In genomic region chr7:2500701-2501100, GRCh38 we compare ENCODE assay signal across 21 cellular contexts. TPM values are rescaled to one million over a fixed set of nuclear protein-coding genes. Genes with fewer than 3 reads are reported as not detected.
DNase-seq lines count a peak whose midpoint lies in the region; ATAC-seq, FAIRE-seq and TF ChIP-seq lines count a peak whose summit lies in the region.
"Had no signal": no experiment of that assay in that cellular context is flagged by ENCODE, and none has a peak within 500 bp of the region (broad histone marks: within the 10 kb centered on the region; RNA-seq: fewer than 3 reads in every experiment).

No MANE protein-coding gene starts in this region.

- no peak overlapping the region for H3K27ac ChIP-seq in GM23338 (ENCODE audit: low read depth)
- peak overlapping the region; percentile 75; the same call in 1 of the 2 replicates for H3K27ac ChIP-seq in H1 (ENCODE audit: low read depth, low read length)
- peak overlapping the region; percentile 100 for H3K27ac ChIP-seq in neuronal stem cell (replicated peaks; ENCODE audit: low read length)
- H3K27ac ChIP-seq: SJSA1 had no signal

- peak overlapping the region; percentile 58 for H4K91ac ChIP-seq in H1 (replicated peaks; ENCODE audit: insufficient read length, low read length)
- peak overlapping the region; percentile 99 for H4K91ac ChIP-seq in neuronal stem cell (ENCODE audit: low read depth, low read length, poor library complexity)

- peak overlapping the region; percentile 89; the same call in 1 of the 2 replicates for H2BK5ac ChIP-seq in H1 (ENCODE audit: low read depth, low read length)
- H2BK5ac ChIP-seq in neuronal stem cell (ENCODE audit: low read length) = peak overlapping the region; percentile 100

- H3K79me1 ChIP-seq in H1 (ENCODE audit: low read depth, low read length) (no peaks in the 10 kb centered on the region; the same call in 1 of the 2 replicates), neuronal stem cell (ENCODE audit: low read depth, low read length) (peaks cover 5% of the 10 kb centered on the region)

- no peak overlapping the region for H3K23ac ChIP-seq in H1 (ENCODE audit: insufficient read length)
- H3K23ac ChIP-seq in neuronal stem cell (ENCODE audit: low read depth, low read length, poor library complexity) = peak overlapping the region; percentile 8

- DNase-seq in GM23338 (ENCODE audit: low spot score) = no peak
- DNase-seq in RCC 7860 (ENCODE audit: low spot score) = peak; percentile 54
- no peak for DNase-seq in H1 (ENCODE audit: low read depth in 1 of 2, low spot score in 2 of 2)
- no peak for DNase-seq in neuronal stem cell (ENCODE audit: low spot score)
- no peak for DNase-seq in activated naive CD4-positive, alpha-beta T cell treated with Interleukin-2 at 50 U/mL for 16 hours
- no peak for DNase-seq in midbrain (lab: John Stamatoyannopoulos, UW)
- no peak for DNase-seq in stimulated activated naive CD8-positive, alpha-beta T cell treated with anti-CD3 and anti-CD28 coated beads, Interleukin-15, amount 100 ng/mL, for 72 hours
- DNase-seq: C1 segment of cervical spinal cord, DMS79, HFFc6, IMR-90, NCI-H1417 treated with DMSO at 0.1 percent for 48 hours, NCI-H1930, NCI-H2171, NCI-H526 had no signal

- TF ChIP-seq RAD21 in H1 (IDR thresholded peaks at IDR 0.05 in 1 of 2, conservative IDR thresholded peaks at IDR 0.05 in 1 of 2; ENCODE audit: low read depth in 2 of 2, low read length in 2 of 2) = no peak

- H2AFZ ChIP-seq in GM23338 (peak overlapping the region; percentile 90), H1 (ENCODE audit: low read length) (no peak overlapping the region), neuronal stem cell (ENCODE audit: low read length) (peak overlapping the region; percentile 71)

- peak overlapping the region; percentile 66 for H4K5ac ChIP-seq in H1 (ENCODE audit: insufficient read length, low read depth, low read length)

- no peak for TF ChIP-seq POLR2A in H1 (IDR thresholded peaks at IDR 0.05; ENCODE audit: control extremely low read depth in 1 of 2, low read depth in 2 of 2, low read length in 2 of 2)

- no peak overlapping the region for H3K4me3 ChIP-seq in GM23338
- H3K4me3 ChIP-seq in H1 (ENCODE audit: extremely low read depth in 1 of 4, insufficient read depth in 2 of 4, low read depth in 3 of 4, low read length in 4 of 4) = no peak overlapping the region
- no peak overlapping the region for H3K4me3 ChIP-seq in neuronal stem cell (ENCODE audit: low read length in 2 of 2)
- H3K4me3 ChIP-seq: SJSA1 had no signal

- H4K8ac ChIP-seq in H1 (ENCODE audit: extremely low read depth, insufficient read depth, low read length) = peak overlapping the region; percentile 54
- H4K8ac ChIP-seq in neuronal stem cell (ENCODE audit: low read depth, low read length) = no peak overlapping the region

- no peak for TF ChIP-seq EP300 in H1 (IDR thresholded peaks at IDR 0.05; ENCODE audit: borderline replicate concordance in 1 of 2, low read depth in 2 of 2, low read length in 2 of 2)

- no peak overlapping the region for H3K4me2 ChIP-seq in GM23338
- no peak overlapping the region for H3K4me2 ChIP-seq in H1 (ENCODE audit: insufficient read depth in 1 of 2, low read depth in 2 of 2, low read length in 2 of 2)
- no peak overlapping the region for H3K4me2 ChIP-seq in neuronal stem cell (ENCODE audit: insufficient read depth, low read length, poor library complexity, severe bottlenecking)

- H3K9me3 ChIP-seq in H1 (ENCODE audit: insufficient read depth in 2 of 2, low read depth in 1 of 2, low read length in 1 of 2) = no peaks in the 10 kb centered on the region
- H3K9me3 ChIP-seq in neuronal stem cell (replicated peaks in 1 of 2; ENCODE audit: control insufficient read depth in 2 of 2, insufficient read depth in 1 of 2, low read depth in 1 of 2, low read length in 2 of 2) = no peaks in the 10 kb centered on the region
- H3K9me3 ChIP-seq: SJSA1 had no signal

- TF ChIP-seq CTCF in GM23338 (conservative IDR thresholded peaks at IDR 0.05; ENCODE audit: low read depth in 2 of 2) = no peak
- TF ChIP-seq CTCF in H1 (IDR thresholded peaks at IDR 0.05; ENCODE audit: control extremely low read depth in 1 of 3, insufficient read depth in 1 of 3, low read depth in 1 of 3, low read length in 3 of 3) = no peak

- H3K9me3 Mint-ChIP-seq in GM23338 = no peaks in the 10 kb centered on the region
- no peaks in the 10 kb centered on the region for H3K9me3 Mint-ChIP-seq in stimulated activated naive CD8-positive, alpha-beta T cell treated with anti-CD3 and anti-CD28 coated beads, Interleukin-15, amount 100 ng/mL, for 72 hours
- H3K9me3 Mint-ChIP-seq: HFFc6 had no signal

- no peaks in the 10 kb centered on the region for H3K23me2 ChIP-seq in H1 (ENCODE audit: low read depth, low read length)

- H2AK5ac ChIP-seq in H1 (ENCODE audit: low read depth, low read length) = 0 out of 2 replicates have a peak overlapping the region, but pooled peaks have one; percentile 34
- H2AK5ac ChIP-seq in neuronal stem cell (ENCODE audit: low read depth, low read length) = peak overlapping the region; percentile 63

- H3K36me3 ChIP-seq in GM23338 (ENCODE audit: insufficient read depth) (no peaks in the 10 kb centered on the region), H1 (ENCODE audit: control insufficient read depth in 2 of 4, insufficient read depth in 4 of 4, low read length in 3 of 4) (no peaks in the 10 kb centered on the region), neuronal stem cell (replicated peaks in 1 of 2; ENCODE audit: control insufficient read depth in 2 of 2, insufficient read depth in 2 of 2, low read length in 2 of 2) (no peaks in the 10 kb centered on the region)
- H3K36me3 ChIP-seq: SJSA1 had no signal

- 90% methylated on average over 12 of the region's 12 CpGs; no CpG with 5 or more reads in 1 of the 2 experiments for WGBS in H1 (ENCODE audit: extremely low coverage in 1 of 2, insufficient coverage in 1 of 2, insufficient read length in 1 of 2, insufficient replicate concordance in 2 of 2, low coverage in 1 of 2, low lambda C conversion rate in 2 of 2, missing lambda C conversion rate in 1 of 2), 2 experiments
- WGBS in neuronal stem cell (ENCODE audit: extremely low coverage in 2 of 2, insufficient read length in 2 of 2, insufficient replicate concordance in 1 of 2), 2 donors = no CpG with 5 or more reads among the region's 12 CpGs

- ATAC-seq in GM23338 = no peak
- ATAC-seq in stimulated activated naive CD8-positive, alpha-beta T cell treated with anti-CD3 and anti-CD28 coated beads, Interleukin-15, amount 100 ng/mL, for 72 hours = no peak
- no peak for ATAC-seq in GM18519 (IDR thresholded peaks at IDR 0.05; ENCODE audit: low FRiP score, unreplicated experiment)

- H3K56ac ChIP-seq in H1 (replicated peaks; ENCODE audit: insufficient read length, low read depth, low read length) = no peak overlapping the region

- H2BK120ac ChIP-seq in H1 (replicated peaks; ENCODE audit: low read depth, low read length) = peak overlapping the region; percentile 57
- peak overlapping the region; percentile 48 for H2BK120ac ChIP-seq in neuronal stem cell (ENCODE audit: low read depth, low read length)

- H3K4ac ChIP-seq in H1 (replicated peaks; ENCODE audit: insufficient read length, low read depth, low read length) = peak overlapping the region; percentile 74
- H3K4ac ChIP-seq in neuronal stem cell (ENCODE audit: low read length) = no peak overlapping the region

- no peaks in the 10 kb centered on the region for H4K20me1 ChIP-seq in GM23338 (replicated peaks; ENCODE audit: insufficient read depth)
- H4K20me1 ChIP-seq in H1 (replicated peaks in 1 of 2; ENCODE audit: control insufficient read depth in 1 of 2, insufficient read depth in 2 of 2, low read length in 2 of 2) = no peaks in the 10 kb centered on the region

- no peaks in the 10 kb centered on the region for H3K79me2 ChIP-seq in GM23338 (replicated peaks; ENCODE audit: insufficient read depth)
- no peaks in the 10 kb centered on the region for H3K79me2 ChIP-seq in H1 (ENCODE audit: control insufficient read depth in 1 of 2, insufficient read depth in 2 of 2, low read length in 2 of 2)

- H3K9me2 ChIP-seq in GM23338 (ENCODE audit: insufficient read depth) = no peaks in the 10 kb centered on the region

- no peaks in the 10 kb centered on the region; the same call in 2 of the 3 replicates for H3K36me3 Mint-ChIP-seq in GM23338 (ENCODE audit: low read depth)

- H3F3A ChIP-seq in GM23338 (replicated peaks; ENCODE audit: low read depth) = 0 out of 2 replicates have a peak, but pooled peaks cover 3% of the 10 kb centered on the region

- H3K14ac ChIP-seq in H1 (ENCODE audit: insufficient read length) (no peak overlapping the region), neuronal stem cell (ENCODE audit: low read length) (peak overlapping the region; percentile 1)

- peak overlapping the region; percentile 64; the same call in 1 of the 2 replicates for H3K27ac Mint-ChIP-seq in GM23338
- no peak overlapping the region for H3K27ac Mint-ChIP-seq in stimulated activated naive CD8-positive, alpha-beta T cell treated with anti-CD3 and anti-CD28 coated beads, Interleukin-15, amount 100 ng/mL, for 72 hours
- H3K27ac Mint-ChIP-seq: HFFc6 had no signal

- H3K4me1 ChIP-seq in GM23338 (ENCODE audit: insufficient read depth) = peaks cover 13% of the 10 kb centered on the region; the same call in 1 of the 2 replicates
- H3K4me1 ChIP-seq in H1 (replicated peaks in 1 of 4; ENCODE audit: control insufficient read depth in 3 of 4, insufficient read depth in 4 of 4, low read length in 3 of 4) = peaks cover 0 to 42% (median 34%) of the 10 kb centered on the region in 4 experiments; a peak in 6 of 7 replicates
- H3K4me1 ChIP-seq in neuronal stem cell (ENCODE audit: control insufficient read depth in 2 of 2, insufficient read depth in 1 of 2, low read depth in 1 of 2, low read length in 2 of 2) = peaks cover 50 to 52% of the 10 kb centered on the region in 2 donors
- H3K4me1 ChIP-seq: SJSA1 had no signal

- peak overlapping the region; percentile 68; the same call in 1 of the 2 replicates for H2BK12ac ChIP-seq in H1 (ENCODE audit: low read depth, low read length)
- peak overlapping the region; percentile 100 for H2BK12ac ChIP-seq in neuronal stem cell (ENCODE audit: low read length)

- peak overlapping the region; percentile 20; the same call in 1 of the 3 replicates for H3K4me3 Mint-ChIP-seq in GM23338
- no peak overlapping the region for H3K4me3 Mint-ChIP-seq in stimulated activated naive CD8-positive, alpha-beta T cell treated with anti-CD3 and anti-CD28 coated beads, Interleukin-15, amount 100 ng/mL, for 72 hours
- H3K4me3 Mint-ChIP-seq: HFFc6 had no signal

- no peaks in the 10 kb centered on the region for H3K27me3 ChIP-seq in GM23338 (ENCODE audit: insufficient read depth)
- H3K27me3 ChIP-seq in H1 (replicated peaks in 1 of 4; ENCODE audit: control insufficient read depth in 3 of 4, extremely low read depth in 1 of 4, insufficient read depth in 3 of 4, low read length in 3 of 4) = no peaks in the 10 kb centered on the region
- no peaks in the 10 kb centered on the region for H3K27me3 ChIP-seq in neuronal stem cell (ENCODE audit: control insufficient read depth in 3 of 3, insufficient read depth in 3 of 3, low read depth in 1 of 3, low read length in 3 of 3)
- H3K27me3 ChIP-seq: SJSA1 had no signal

- H2BK15ac ChIP-seq in H1 (ENCODE audit: low read length) (0 out of 2 replicates have a peak overlapping the region, but pooled peaks have one; percentile 46), neuronal stem cell (ENCODE audit: low read length) (peak overlapping the region; percentile 54)

- FAIRE-seq in RCC 7860 (lab: Jason Lieb, UNC) (peak; percentile 62), H1 (lab: Jason Lieb, UNC) (no peak)
- FAIRE-seq: H54 had no signal

- H2BK20ac ChIP-seq in H1 (ENCODE audit: low read length) = 0 out of 2 replicates have a peak overlapping the region, but pooled peaks have one; percentile 9

- H3K18ac ChIP-seq in H1 (ENCODE audit: extremely low read depth, low read length) (no peak overlapping the region), neuronal stem cell (ENCODE audit: low read length) (peak overlapping the region; percentile 100)

- H3K9ac ChIP-seq in H1 (replicated peaks in 1 of 4; ENCODE audit: extremely low read depth in 1 of 4, low read depth in 3 of 4, low read length in 3 of 4) = no peak overlapping the region; a peak in 1 of 7 replicates
- H3K9ac ChIP-seq in neuronal stem cell (ENCODE audit: low read depth, low read length, poor library complexity) = peak overlapping the region; percentile 88

- CTCF ChIA-PET in H1 (lab: Charles Lee; ENCODE audit: partially characterized antibody) = interaction anchor here (0.6 to 8.5 kb wide), 10 partner anchors 12 to 142 kb away, joined by 3 to 67 read pairs (median 4); no protein-coding TSS in a partner anchor

- POLR2A ChIA-PET in H1 (lab: Charles Lee; ENCODE audit: partially characterized antibody) = interaction anchor here (0.6 to 3.9 kb wide), 8 partner anchors 9 to 799 kb away, joined by 3 to 19 read pairs (median 4); partner anchors contain the start of gene LFNG

- H3K27me3 Mint-ChIP-seq in GM23338 (ENCODE audit: insufficient read depth, low read depth, poor library complexity) = peaks cover 18% of the 10 kb centered on the region
- H3K27me3 Mint-ChIP-seq in stimulated activated naive CD8-positive, alpha-beta T cell treated with anti-CD3 and anti-CD28 coated beads, Interleukin-15, amount 100 ng/mL, for 72 hours = peaks cover 18% of the 10 kb centered on the region

- peaks cover 38% of the 10 kb centered on the region for H3K4me1 Mint-ChIP-seq in GM23338
- H3K4me1 Mint-ChIP-seq in stimulated activated naive CD8-positive, alpha-beta T cell treated with anti-CD3 and anti-CD28 coated beads, Interleukin-15, amount 100 ng/mL, for 72 hours = peaks cover 30% of the 10 kb centered on the region

RNA-seq across cellular contexts. Expression of gene LFNG, which starts 18.9 kb away (rescaled TPM):
- total RNA-seq in GM23338 (2014; rRNA removed; shearing (Covaris generic)) = 24.5 and 35.4 TPM in 2 replicates
- 1.7 and 3.2 TPM in 2 replicates for polyA plus RNA-seq in GM23338 (2016; fragmentation: Nextera tagmentation; extraction: Ambion mirVana)
- 28.9 and 31.6 TPM in 2 replicates for total RNA-seq in H1 (2021; fragmentation: NEBNext Ultra II Directional; extraction: Animal tissue kit (Norgen Biotek cat#: 25700))
- 35.6 and 53.0 TPM in 2 replicates for polyA plus RNA-seq in H1 (2011; rRNA removed)
- 34.6 TPM for polyA plus RNA-seq in H1 (2011; cell fraction: cytosol; rRNA removed)
- polyA plus RNA-seq in H1 (2011; cell fraction: nucleus; rRNA removed) = 59.9 TPM
- polyA plus RNA-seq in H1 (2012, experiment 1 of 2) = 25.2 to 37.3 TPM (median 35.0 TPM) in 4 replicates
- 31.6 TPM for polyA plus RNA-seq in H1 (2012, experiment 2 of 2)
- 26.6 TPM for polyA plus RNA-seq in H1 (2013, experiment 1 of 2)
- 29.4 TPM for polyA plus RNA-seq in H1 (2013, experiment 2 of 2)
- 15.4 and 17.4 TPM in 2 replicates for polyA minus RNA-seq in H1 (2011; rRNA and poly(A)+ RNA removed)
- polyA minus RNA-seq in H1 (2011; cell fraction: cytosol; rRNA and poly(A)+ RNA removed) = 36.6 TPM
- 37.5 TPM for polyA minus RNA-seq in H1 (2011; cell fraction: nucleus; rRNA and poly(A)+ RNA removed)
- polyA plus RNA-seq in neuronal stem cell (2013, experiment 1 of 2) = 84.0 TPM
- 82.3 TPM for polyA plus RNA-seq in neuronal stem cell (2013, experiment 2 of 2)

RNA-seq across cellular contexts. Expression of gene GRIFIN, which starts 24.5 kb away (rescaled TPM):
- total RNA-seq in GM23338 (2014; rRNA removed; shearing (Covaris generic)) = not detected in 2 replicates
- polyA plus RNA-seq in GM23338 (2016; fragmentation: Nextera tagmentation; extraction: Ambion mirVana) (not detected in 2 replicates), H1 (2011; rRNA removed) (not detected in 2 replicates)
- not detected in 2 replicates for total RNA-seq in H1 (2021; fragmentation: NEBNext Ultra II Directional; extraction: Animal tissue kit (Norgen Biotek cat#: 25700))
- not detected for polyA plus RNA-seq in H1 (2011; cell fraction: cytosol; rRNA removed)
- polyA plus RNA-seq in H1 (2011; cell fraction: nucleus; rRNA removed) = not detected
- polyA plus RNA-seq in H1 (2012, experiment 1 of 2) = not detected in 4 replicates
- not detected for polyA plus RNA-seq in H1 (2012, experiment 2 of 2)
- not detected for polyA plus RNA-seq in H1 (2013, experiment 1 of 2)
- polyA plus RNA-seq in H1 (2013, experiment 2 of 2) = not detected
- not detected in 2 replicates for polyA minus RNA-seq in H1 (2011; rRNA and poly(A)+ RNA removed)
- not detected for polyA minus RNA-seq in H1 (2011; cell fraction: cytosol; rRNA and poly(A)+ RNA removed)
- not detected for polyA minus RNA-seq in H1 (2011; cell fraction: nucleus; rRNA and poly(A)+ RNA removed)
- not detected for polyA plus RNA-seq in neuronal stem cell (2013, experiment 1 of 2)
- not detected for polyA plus RNA-seq in neuronal stem cell (2013, experiment 2 of 2)
- total RNA-seq: A673, HFFc6, HT-29, IMR-90, M059J, SJSA1 had no signal
- polyA plus RNA-seq: IMR-90 had no signal

RNA-seq across cellular contexts. Expression of gene BRAT1, which starts 54.6 kb away (rescaled TPM):
- 65.6 and 76.8 TPM in 2 replicates for total RNA-seq in GM23338 (2014; rRNA removed; shearing (Covaris generic))
- polyA plus RNA-seq in GM23338 (2016; fragmentation: Nextera tagmentation; extraction: Ambion mirVana) (29.8 and 32.5 TPM in 2 replicates), H1 (2011; rRNA removed) (36.8 and 60.5 TPM in 2 replicates)
- 42.3 and 45.2 TPM in 2 replicates for total RNA-seq in H1 (2021; fragmentation: NEBNext Ultra II Directional; extraction: Animal tissue kit (Norgen Biotek cat#: 25700))
- polyA plus RNA-seq in H1 (2011; cell fraction: cytosol; rRNA removed) = 40.8 TPM
- 163 TPM for polyA plus RNA-seq in H1 (2011; cell fraction: nucleus; rRNA removed)
- 30.5 to 38.9 TPM (median 37.6 TPM) in 4 replicates for polyA plus RNA-seq in H1 (2012, experiment 1 of 2)
- polyA plus RNA-seq in H1 (2012, experiment 2 of 2) = 34.5 TPM
- polyA plus RNA-seq in H1 (2013, experiment 1 of 2) = 25.6 TPM
- 21.6 TPM for polyA plus RNA-seq in H1 (2013, experiment 2 of 2)
- 10.4 and 12.6 TPM in 2 replicates for polyA minus RNA-seq in H1 (2011; rRNA and poly(A)+ RNA removed)
- 21.5 TPM for polyA minus RNA-seq in H1 (2011; cell fraction: cytosol; rRNA and poly(A)+ RNA removed)
- polyA minus RNA-seq in H1 (2011; cell fraction: nucleus; rRNA and poly(A)+ RNA removed) = 25.1 TPM
- polyA plus RNA-seq in neuronal stem cell (2013, experiment 1 of 2) = 18.7 TPM
- polyA plus RNA-seq in neuronal stem cell (2013, experiment 2 of 2) = 18.1 TPM

RNA-seq across cellular contexts. Expression of gene IQCE, which starts 58.1 kb away (rescaled TPM):
- 5.0 and 6.5 TPM in 2 replicates for total RNA-seq in GM23338 (2014; rRNA removed; shearing (Covaris generic))
- polyA plus RNA-seq in GM23338 (2016; fragmentation: Nextera tagmentation; extraction: Ambion mirVana) = 5.9 and 7.7 TPM in 2 replicates
- 4.9 and 5.7 TPM in 2 replicates for total RNA-seq in H1 (2021; fragmentation: NEBNext Ultra II Directional; extraction: Animal tissue kit (Norgen Biotek cat#: 25700))
- polyA plus RNA-seq in H1 (2011; rRNA removed) = 2.2 and 3.1 TPM in 2 replicates
- polyA plus RNA-seq in H1 (2011; cell fraction: cytosol; rRNA removed) = 3.1 TPM
- polyA plus RNA-seq in H1 (2011; cell fraction: nucleus; rRNA removed) = 7.4 TPM
- polyA plus RNA-seq in H1 (2012, experiment 1 of 2) = 3.0 to 4.0 TPM (median 3.7 TPM) in 4 replicates
- 2.0 TPM for polyA plus RNA-seq in H1 (2012, experiment 2 of 2)
- polyA plus RNA-seq in H1 (2013, experiment 1 of 2) = 2.6 TPM
- 2.5 TPM for polyA plus RNA-seq in H1 (2013, experiment 2 of 2)
- 2.8 and 3.1 TPM in 2 replicates for polyA minus RNA-seq in H1 (2011; rRNA and poly(A)+ RNA removed)
- 2.8 TPM for polyA minus RNA-seq in H1 (2011; cell fraction: cytosol; rRNA and poly(A)+ RNA removed)
- polyA minus RNA-seq in H1 (2011; cell fraction: nucleus; rRNA and poly(A)+ RNA removed) = 6.4 TPM
- polyA plus RNA-seq in neuronal stem cell (2013, experiment 1 of 2) = 10.4 TPM
- polyA plus RNA-seq in neuronal stem cell (2013, experiment 2 of 2) = 10.3 TPM
